ENCODE assay signal across 24 cellular contexts in genomic region chr6:6224933-6225486, GRCh38.
A peak's percentile ranks its signal among the peaks of the same experiment; 100 is the strongest.
DNase-seq lines count a peak whose midpoint lies in the region; ATAC-seq and TF ChIP-seq lines count a peak whose summit lies in the region.
"Had no signal": no experiment of that assay in that cellular context is flagged by ENCODE, and none has a peak within 500 bp of the region (broad histone marks: within the 10 kb centered on the region; RNA-seq: fewer than 3 reads in every experiment).

No MANE protein-coding gene starts in this region.

- TF ChIP-seq CTCF in 22Rv1 (IDR thresholded peaks at IDR 0.05), result peak; percentile 36

- H3K27ac Mint-ChIP-seq in CD8-positive, alpha-beta memory T cell, result no peak overlapping the region
- H3K27ac Mint-ChIP-seq: activated naive CD8-positive, alpha-beta T cell treated with anti-CD3 and anti-CD28 coated beads, Interleukin-2, amount 50 U/mL, for 24 hours; activated T-cell treated with anti-CD3 and anti-CD28 coated beads, Interleukin-2, amount 50 U/mL, for 24 hours; dendritic cell treated with granulocyte-macrophage colony-stimulating factor and Interleukin-4, amounts not matched to agents 40 ng/mL and 50 ng/mL, for 4 days; stimulated activated naive CD8-positive, alpha-beta T cell treated with anti-CD3 and anti-CD28 coated beads, Interleukin-15, amount 100 ng/mL, for 72 hours had no signal

- no peaks in the 10 kb centered on the region for H3K9me3 ChIP-seq in CD8-positive, alpha-beta memory T cell (ENCODE audit: low read length)
- H3K9me3 ChIP-seq: ovary had no signal

- DNase-seq in NCI-H2227 (lab: John Stamatoyannopoulos, UW; ENCODE audit: unreplicated experiment) (peak; percentile 19), SK-N-DZ (ENCODE audit: low spot score) (peak; percentile 11), C1 segment of cervical spinal cord (lab: John Stamatoyannopoulos, UW) (no peak)
- no peak for DNase-seq in stimulated activated CD4-positive, alpha-beta T cell treated with anti-CD3 and anti-CD28 coated beads, Interleukin-4, amount 100 ng/mL, for 1 hour
- no peak for DNase-seq in CD8-positive, alpha-beta memory T cell
- DNase-seq: activated CD4-positive, alpha-beta T cell treated with anti-CD3 and anti-CD28 coated beads for 4 hours; activated naive CD8-positive, alpha-beta T cell treated with anti-CD3 and anti-CD28 coated beads, Interleukin-2, amount 50 U/mL, for 24 hours; activated T-cell treated with anti-CD3 and anti-CD28 coated beads, Interleukin-2, amount 50 U/mL, for 24 hours; COR-L47; DMS79 treated with DMSO at 0.1 percent for 48 hours; mammary epithelial cell; NCI-H1092 treated with DMSO at 0.1 percent for 48 hours; NCI-H2029 treated with DMSO at 0.1 percent for 48 hours; NCI-H510A treated with DMSO at 0.1 percent for 48 hours; ovary; stimulated activated naive CD8-positive, alpha-beta T cell treated with anti-CD3 and anti-CD28 coated beads, Interleukin-15, amount 100 ng/mL, for 72 hours had no signal

- H3K4me3 ChIP-seq in CD8-positive, alpha-beta memory T cell (ENCODE audit: low read length), result no peak overlapping the region
- H3K4me3 ChIP-seq: gastroesophageal sphincter, hepatocyte, ovary, skin epidermis had no signal

- H3K36me3 Mint-ChIP-seq in CD8-positive, alpha-beta memory T cell, result no peaks in the 10 kb centered on the region

- H3K27me3 Mint-ChIP-seq in CD8-positive, alpha-beta memory T cell, result peaks cover 14 to 29% of the 10 kb centered on the region in 2 donors
- H3K27me3 Mint-ChIP-seq: dendritic cell treated with granulocyte-macrophage colony-stimulating factor and Interleukin-4, amounts not matched to agents 40 ng/mL and 50 ng/mL, for 4 days had no signal

- no peaks in the 10 kb centered on the region for H3K27me3 ChIP-seq in CD8-positive, alpha-beta memory T cell (ENCODE audit: insufficient read depth, low read length, poor library complexity, severe bottlenecking)
- H3K27me3 ChIP-seq: gastroesophageal sphincter, hepatocyte, ovary had no signal

- CTCF ChIA-PET in CD8-positive, alpha-beta memory T cell (lab: Charles Lee), result no interaction called here

- H3K4me1 ChIP-seq in CD8-positive, alpha-beta memory T cell (ENCODE audit: insufficient read depth, low read length), result no peaks in the 10 kb centered on the region
- H3K4me1 ChIP-seq: gastroesophageal sphincter had no signal

- H3K4me1 Mint-ChIP-seq in CD8-positive, alpha-beta memory T cell, result no peaks in the 10 kb centered on the region
- H3K4me1 Mint-ChIP-seq: activated naive CD8-positive, alpha-beta T cell treated with anti-CD3 and anti-CD28 coated beads, Interleukin-2, amount 50 U/mL, for 24 hours; central memory CD8-positive, alpha-beta T cell; stimulated activated naive CD8-positive, alpha-beta T cell treated with anti-CD3 and anti-CD28 coated beads, Interleukin-15, amount 100 ng/mL, for 72 hours had no signal

- H3K9me3 Mint-ChIP-seq in CD8-positive, alpha-beta memory T cell, result no peaks in the 10 kb centered on the region
- H3K9me3 Mint-ChIP-seq: activated naive CD8-positive, alpha-beta T cell treated with anti-CD3 and anti-CD28 coated beads, Interleukin-2, amount 50 U/mL, for 24 hours; activated T-cell treated with anti-CD3 and anti-CD28 coated beads, Interleukin-2, amount 50 U/mL, for 24 hours; central memory CD8-positive, alpha-beta T cell; dendritic cell treated with granulocyte-macrophage colony-stimulating factor and Interleukin-4, amounts not matched to agents 40 ng/mL and 50 ng/mL, for 4 days; stimulated activated naive CD8-positive, alpha-beta T cell treated with anti-CD3 and anti-CD28 coated beads, Interleukin-15, amount 100 ng/mL, for 72 hours had no signal

- ATAC-seq in GM19463 (IDR thresholded peaks at IDR 0.05; ENCODE audit: unreplicated experiment) (peak; percentile 68), HG02938 (IDR thresholded peaks at IDR 0.05; ENCODE audit: unreplicated experiment) (no peak)
- ATAC-seq: activated naive CD8-positive, alpha-beta T cell treated with anti-CD3 and anti-CD28 coated beads, Interleukin-2, amount 50 U/mL, for 24 hours; gastroesophageal sphincter; stimulated activated naive CD8-positive, alpha-beta T cell treated with anti-CD3 and anti-CD28 coated beads, Interleukin-15, amount 100 ng/mL, for 72 hours had no signal

- H3K4me3 Mint-ChIP-seq in CD8-positive, alpha-beta memory T cell, result no peak overlapping the region
- H3K4me3 Mint-ChIP-seq: activated naive CD8-positive, alpha-beta T cell treated with anti-CD3 and anti-CD28 coated beads, Interleukin-2, amount 50 U/mL, for 24 hours; activated T-cell treated with anti-CD3 and anti-CD28 coated beads, Interleukin-2, amount 50 U/mL, for 24 hours; central memory CD8-positive, alpha-beta T cell; dendritic cell treated with granulocyte-macrophage colony-stimulating factor and Interleukin-4, amounts not matched to agents 40 ng/mL and 50 ng/mL, for 4 days; stimulated activated naive CD8-positive, alpha-beta T cell treated with anti-CD3 and anti-CD28 coated beads, Interleukin-15, amount 100 ng/mL, for 72 hours had no signal

- no peak overlapping the region for H3K27ac ChIP-seq in 22Rv1
- H3K27ac ChIP-seq in CD8-positive, alpha-beta memory T cell (ENCODE audit: low read depth, low read length), result no peak overlapping the region
- H3K27ac ChIP-seq: gastroesophageal sphincter, hepatocyte, ovary, skin epidermis had no signal

- POLR2A ChIA-PET in CD8-positive, alpha-beta memory T cell (lab: Charles Lee), result no interaction called here

- no peaks in the 10 kb centered on the region for H3K36me3 ChIP-seq in CD8-positive, alpha-beta memory T cell (ENCODE audit: insufficient read depth, low read length)
- H3K36me3 ChIP-seq: gastroesophageal sphincter, ovary had no signal

Comparison
In these comparisons a context has a peak if more than half of its experiments do, and no peak if none do; other contexts are left out.
1. DNase-seq: peak in NCI-H2227 (single experiment) and SK-N-DZ (single experiment); none in stimulated activated CD4-positive, alpha-beta T cell treated with anti-CD3 and anti-CD28 coated beads, Interleukin-4, amount 100 ng/mL, for 1 hour (single experiment), C1 segment of cervical spinal cord (0 of 14) and CD8-positive, alpha-beta memory T cell (0 of 5).